ENCODE assay signal across 13 cellular contexts in genomic region chr2:109196081-109196875, GRCh38.
"Had no signal": no experiment of that assay in that cellular context is flagged by ENCODE, and none has a peak within 500 bp of the region (broad histone marks: within the 10 kb centered on the region; RNA-seq: fewer than 3 reads in every experiment).

No MANE protein-coding gene starts in this region.

- DNase-seq: activated CD4-positive, alpha-beta T cell treated with anti-CD3 and anti-CD28 coated beads for 1 hour; activated CD4-positive, alpha-beta T cell treated with anti-CD3 and anti-CD28 coated beads, Interleukin-2, amount 50 U/mL, for 48 hours; activated naive CD4-positive, alpha-beta T cell; effector memory CD8-positive, alpha-beta T cell; hippocampal formation; natural killer cell; nucleus accumbens; spleen; stimulated activated CD4-positive, alpha-beta T cell treated with anti-CD3 and anti-CD28 coated beads, Interleukin-1b, Interleukin-23, amount 100 ng/mL, for 48 hours; stimulated activated naive B cell treated with anti-CD40 and anti-IgM and Interleukin-4, amounts not matched to agents 10 μg/mL and 1 μg/mL and 100 μg/mL, for 72 hours; T-helper 9 cell had no signal

- H3K9me3 ChIP-seq: right lobe of liver, spleen had no signal

- H3K27me3 ChIP-seq: right lobe of liver, spleen had no signal

- ATAC-seq: effector memory CD8-positive, alpha-beta T cell; stimulated activated naive B cell treated with anti-CD40 and anti-IgM and Interleukin-4, amounts not matched to agents 10 μg/mL and 1 μg/mL and 100 μg/mL, for 72 hours had no signal

- H3K4me3 ChIP-seq: right lobe of liver, spleen had no signal

- H3K4me1 ChIP-seq: right lobe of liver had no signal

- H3K36me3 ChIP-seq: right lobe of liver, spleen had no signal

- H3K27ac ChIP-seq: epithelial cell of prostate, right lobe of liver, spleen had no signal
